Comparison of ENCODE assay signal across 21 cellular contexts in genomic region chr17:69594641-69595040, GRCh38.
"Had no signal": no experiment of that assay in that cellular context is flagged by ENCODE, and none has a peak within 500 bp of the region (broad histone marks: within the 10 kb centered on the region; RNA-seq: fewer than 3 reads in every experiment).

No MANE protein-coding gene starts in this region.

- H3K9me3 ChIP-seq: SK-N-SH had no signal

- H3K27ac ChIP-seq: HL-60 had no signal

- H3K9me2 ChIP-seq: SK-N-SH had no signal

- FAIRE-seq: RCC 7860 had no signal

- H3K4me2 ChIP-seq: SK-N-SH had no signal

- DNase-seq: Kasumi-1, KG1, MM.1S, NCI-H1092 treated with DMSO at 0.1 percent for 48 hours, NCI-H1436, NCI-H187, NCI-H2029, NCI-H2081 treated with DMSO at 0.1 percent for 48 hours, NCI-H2171, NCI-H226, NCI-H446, NCI-H510A, NCI-H524 treated with DMSO at 0.1 percent for 48 hours, NCI-H69, NCI-H774, Right ventricle myocardium superior, RPMI8226, SK-N-SH, SW 1271 had no signal

- H3K9ac ChIP-seq: SK-N-SH had no signal
